In the genomic region with DNA sequence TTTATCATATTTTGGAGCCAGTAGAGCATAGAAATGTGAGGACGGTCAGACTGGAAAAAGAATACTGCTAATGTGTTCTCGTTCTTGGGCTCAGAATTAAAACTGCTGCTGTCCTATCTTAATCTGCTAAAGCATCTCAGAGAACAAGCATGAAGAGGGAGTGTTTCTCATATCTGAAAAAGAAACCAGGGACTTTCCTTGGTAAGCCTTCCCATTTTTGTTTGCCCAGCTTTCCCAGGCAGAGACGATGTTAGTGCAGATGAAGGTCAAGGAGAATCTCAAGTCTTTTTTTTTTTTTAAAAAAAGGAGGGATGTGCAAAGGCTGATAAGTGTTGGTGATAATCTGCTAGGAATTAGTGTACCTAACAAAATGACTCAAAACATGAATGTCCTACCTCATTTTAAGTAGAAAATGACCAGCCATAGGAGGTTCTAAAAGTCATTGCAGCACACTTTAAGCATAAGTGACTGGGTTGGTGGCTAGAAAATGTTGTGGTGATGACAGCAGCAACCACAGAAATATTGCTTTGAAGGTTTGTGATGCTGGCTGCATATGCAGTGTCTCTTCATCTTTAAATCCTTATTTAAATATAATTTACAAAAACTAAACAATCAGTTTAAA, we compare ENCODE assay signal across 8 cellular contexts. TPM values are rescaled to one million over a fixed set of nuclear protein-coding genes. Genes with fewer than 3 reads are reported as not detected.
DNase-seq lines count a peak whose midpoint lies in the region; ATAC-seq and TF ChIP-seq lines count a peak whose summit lies in the region.

No MANE protein-coding gene starts in this region.

- H3K4me3 ChIP-seq in DND-41 (ENCODE audit: low read depth in 1 of 2, low read length in 2 of 2): no peak overlapping the region
- H3K4me3 ChIP-seq in gastroesophageal sphincter: peak overlapping the region; percentile 75 to 76

- no peak overlapping the region for H3K4me2 ChIP-seq in DND-41 (ENCODE audit: insufficient read depth, low read length)

- H3K27ac ChIP-seq in DND-41 (ENCODE audit: low read length) (no peak overlapping the region), gastroesophageal sphincter (peak overlapping the region; percentile 74 to 97 (median 94)), caudate nucleus (ENCODE audit: low read depth, low read length) (no peak overlapping the region)

- DNase-seq in DND-41 (no peak), NCI-H526 (lab: John Stamatoyannopoulos, UW) (no peak), NCI-H226 (no peak), NCI-H187 (lab: John Stamatoyannopoulos, UW) (no peak), caudate nucleus (lab: John Stamatoyannopoulos, UW) (no peak)

- H3K79me2 ChIP-seq in DND-41 (ENCODE audit: insufficient read depth, low read length): no peaks in the 10 kb centered on the region

- H3K36me3 ChIP-seq in DND-41 (ENCODE audit: insufficient read depth, low read length): no peaks in the 10 kb centered on the region
- no peaks in the 10 kb centered on the region for H3K36me3 ChIP-seq in gastroesophageal sphincter

- 0 to 11% methylated on average over 3 of the region's 3 CpGs for WGBS in gastroesophageal sphincter (ENCODE audit: low coverage in 1 of 2), 2 donors

- peak; percentile 44; the same call in 1 of the 3 replicates for ATAC-seq in DND-41 (ENCODE audit: insufficient read depth, low read depth)
- peak; percentile 42 for ATAC-seq in GM19467 (IDR thresholded peaks at IDR 0.05; ENCODE audit: unreplicated experiment)
- peak; percentile 37 for ATAC-seq in HG03558 (IDR thresholded peaks at IDR 0.05; ENCODE audit: extremely low read depth, unreplicated experiment)
- ATAC-seq in gastroesophageal sphincter: no peak

- H3K9me3 ChIP-seq in DND-41 (ENCODE audit: insufficient read depth, low read length, severe bottlenecking) (no peaks in the 10 kb centered on the region), gastroesophageal sphincter (no peaks in the 10 kb centered on the region)

- TF ChIP-seq EP300 in gastroesophageal sphincter (IDR thresholded peaks at IDR 0.05): no peak

- no peak overlapping the region for H3K9ac ChIP-seq in DND-41 (ENCODE audit: low read depth, low read length)

- TF ChIP-seq CTCF in DND-41 (IDR thresholded peaks at IDR 0.05; ENCODE audit: borderline replicate concordance, extremely low read depth, low read length, poor library complexity, severe bottlenecking) (no peak), gastroesophageal sphincter (IDR thresholded peaks at IDR 0.05) (no peak)

- H4K20me1 ChIP-seq in DND-41 (ENCODE audit: insufficient read depth, low read length): peaks cover 20% of the 10 kb centered on the region; the same call in 1 of the 2 replicates

- no peaks in the 10 kb centered on the region for H3K27me3 ChIP-seq in DND-41 (ENCODE audit: insufficient read depth, low read length, poor library complexity)
- H3K27me3 ChIP-seq in gastroesophageal sphincter: no peaks in the 10 kb centered on the region

- H3K4me1 ChIP-seq in DND-41 (ENCODE audit: insufficient read depth, low read length) (no peaks in the 10 kb centered on the region), gastroesophageal sphincter (peaks cover 17 to 65% (median 29%) of the 10 kb centered on the region in 3 donors)

- H2AFZ ChIP-seq in DND-41 (ENCODE audit: low read depth, low read length): no peak overlapping the region

- no peak for TF ChIP-seq POLR2A in gastroesophageal sphincter (IDR thresholded peaks at IDR 0.05)

RNA-seq across cellular contexts. Expression of a gene that starts 55.1 kb away (rescaled TPM):
- 10 to 100 TPM; 15.2 to 20.8 (median 16.6) TPM for total RNA-seq in gastroesophageal sphincter

Comparison
In these comparisons a context has a peak if more than half of its experiments do, and no peak if none do; other contexts are left out.
1. H3K27ac ChIP-seq: peak in gastroesophageal sphincter (4 of 4); none in DND-41 (single experiment) and caudate nucleus (single experiment).
2. H3K4me3 ChIP-seq: peak in gastroesophageal sphincter (2 of 2); none in DND-41 (0 of 2).